Comparison of ENCODE assay signal across 8 cellular contexts in genomic region chr20:62065669-62066338, GRCh38. TPM values are rescaled to one million over a fixed set of nuclear protein-coding genes. Genes with fewer than 3 reads are reported as not detected.
DNase-seq lines count a peak whose midpoint lies in the region; ATAC-seq and TF ChIP-seq lines count a peak whose summit lies in the region.

Gene TAF4, minus strand, starts transcription at chr20:62065881. Its CDS starts 71 bp downstream, at chr20:62065810.

- intact Hi-C loops in activated T-helper 1 cell treated with anti-CD3 and anti-CD28 coated beads, Interleukin-12 subunit alpha, Interleukin-12 subunit beta, Interleukin-2, Interleukin-4 antibody, amounts not matched to agents 30 ng/mL and 10 ng/mL and 1 ng/mL, durations not matched to agents 14 hours and 24 hours and 36 hours (cut with micrococcal nuclease) = loop anchor here (1.0 to 10.0 kb wide), 7 partner anchors 55 to 859 kb away; partner anchors contain the start of genes ADRM1, DIDO1, MRGBP and MTG2

- no peaks in the 10 kb centered on the region for H3K36me3 ChIP-seq in fibroblast of lung (ENCODE audit: control insufficient read depth, insufficient read depth, low read length)

- peak; percentile 89 for DNase-seq in DMS 273 (lab: John Stamatoyannopoulos, UW; ENCODE audit: unreplicated experiment)
- DNase-seq in HuH-7 (ENCODE audit: low spot score) = peak; percentile 94
- DNase-seq in RKO (ENCODE audit: low spot score) = peak; percentile 80
- peak; percentile 80 for DNase-seq in activated T-helper 1 cell treated with anti-CD3 and anti-CD28 coated beads, Interleukin-12 subunit alpha, Interleukin-12 subunit beta, Interleukin-2, Interleukin-4 antibody, amounts not matched to agents 30 ng/mL and 10 ng/mL and 1 ng/mL, durations not matched to agents 14 hours and 24 hours and 36 hours (ENCODE audit: low spot score)
- DNase-seq in fibroblast of lung (ENCODE audit: low read depth in 2 of 2) = peak; percentile 52 to 68
- peak; percentile 67 to 90 (median 82) for DNase-seq in naive thymus-derived CD8-positive, alpha-beta T cell
- peak; percentile 59 to 84 (median 78) for DNase-seq in stimulated activated naive CD4-positive, alpha-beta T cell (lab: John Stamatoyannopoulos, UW)

- H3K4me2 ChIP-seq in fibroblast of lung (ENCODE audit: extremely low read depth, insufficient read depth, low read length) = peak within 1 kb of the TSS; percentile 88

- H3K79me2 ChIP-seq in fibroblast of lung (ENCODE audit: control insufficient read depth, insufficient read depth, low read length) = peaks cover 16% of the 10 kb centered on the region

- H3K27me3 ChIP-seq in fibroblast of lung (ENCODE audit: control insufficient read depth, insufficient read depth, low read length) = no peaks in the 10 kb centered on the region

- peaks cover 5% of the 10 kb centered on the region for H3K36me3 Mint-ChIP-seq in activated T-helper 1 cell treated with anti-CD3 and anti-CD28 coated beads, Interleukin-12 subunit alpha, Interleukin-12 subunit beta, Interleukin-2, Interleukin-4 antibody, amounts not matched to agents 30 ng/mL and 10 ng/mL and 1 ng/mL, durations not matched to agents 14 hours and 24 hours and 36 hours (ENCODE audit: low read depth)
- peaks cover 0 to 5% (median 0%) of the 10 kb centered on the region in 3 donors for H3K36me3 Mint-ChIP-seq in naive thymus-derived CD8-positive, alpha-beta T cell

- H3K9me3 Mint-ChIP-seq in activated T-helper 1 cell treated with anti-CD3 and anti-CD28 coated beads, Interleukin-12 subunit alpha, Interleukin-12 subunit beta, Interleukin-2, Interleukin-4 antibody, amounts not matched to agents 30 ng/mL and 10 ng/mL and 1 ng/mL, durations not matched to agents 14 hours and 24 hours and 36 hours = no peaks in the 10 kb centered on the region
- H3K9me3 Mint-ChIP-seq in naive thymus-derived CD8-positive, alpha-beta T cell = peaks cover 0 to 3% (median 0%) of the 10 kb centered on the region in 9 donors

- peaks cover 6% of the 10 kb centered on the region for H3K27me3 Mint-ChIP-seq in activated T-helper 1 cell treated with anti-CD3 and anti-CD28 coated beads, Interleukin-12 subunit alpha, Interleukin-12 subunit beta, Interleukin-2, Interleukin-4 antibody, amounts not matched to agents 30 ng/mL and 10 ng/mL and 1 ng/mL, durations not matched to agents 14 hours and 24 hours and 36 hours (ENCODE audit: insufficient read depth)
- no peaks in the 10 kb centered on the region for H3K27me3 Mint-ChIP-seq in naive thymus-derived CD8-positive, alpha-beta T cell

- no peaks in the 10 kb centered on the region for H3K9me3 ChIP-seq in fibroblast of lung (ENCODE audit: control insufficient read depth, insufficient read depth, low read depth, low read length)

- peaks cover 42% of the 10 kb centered on the region for H3K4me1 Mint-ChIP-seq in activated T-helper 1 cell treated with anti-CD3 and anti-CD28 coated beads, Interleukin-12 subunit alpha, Interleukin-12 subunit beta, Interleukin-2, Interleukin-4 antibody, amounts not matched to agents 30 ng/mL and 10 ng/mL and 1 ng/mL, durations not matched to agents 14 hours and 24 hours and 36 hours (ENCODE audit: low read depth)
- peaks cover 26 to 56% (median 52%) of the 10 kb centered on the region in 4 donors for H3K4me1 Mint-ChIP-seq in naive thymus-derived CD8-positive, alpha-beta T cell

- no peak for TF ChIP-seq CTCF in fibroblast of lung (conservative IDR thresholded peaks at IDR 0.05 in 1 of 2, IDR thresholded peaks at IDR 0.05 in 1 of 2; ENCODE audit: low read depth in 1 of 2, low read length in 2 of 2)

- H2AFZ ChIP-seq in fibroblast of lung (ENCODE audit: low read length) = peak within 1 kb of the TSS; percentile 80

- peak; percentile 56 for ATAC-seq in GM21447 (IDR thresholded peaks at IDR 0.05; ENCODE audit: unreplicated experiment)
- peak; percentile 73 to 75 for ATAC-seq in naive thymus-derived CD8-positive, alpha-beta T cell

- peak within 1 kb of the TSS; percentile 84 for H3K27ac Mint-ChIP-seq in activated T-helper 1 cell treated with anti-CD3 and anti-CD28 coated beads, Interleukin-12 subunit alpha, Interleukin-12 subunit beta, Interleukin-2, Interleukin-4 antibody, amounts not matched to agents 30 ng/mL and 10 ng/mL and 1 ng/mL, durations not matched to agents 14 hours and 24 hours and 36 hours
- H3K27ac Mint-ChIP-seq in naive thymus-derived CD8-positive, alpha-beta T cell = peak within 1 kb of the TSS; percentile 91 to 97 (median 96)

- H3K4me1 ChIP-seq in fibroblast of lung (ENCODE audit: control insufficient read depth, extremely low read depth, insufficient read depth, low read length) = peaks cover 15% of the 10 kb centered on the region

- peak within 1 kb of the TSS; percentile 79 for H3K9ac ChIP-seq in fibroblast of lung (ENCODE audit: insufficient read depth, low read length)

- POLR2A ChIA-PET in naive thymus-derived CD8-positive, alpha-beta T cell (lab: Charles Lee) = interaction anchor here (0.7 to 5.7 kb wide), 19 partner anchors 31 to 321 kb away, joined by 3 to 158 read pairs (median 9); partner anchors contain the start of genes LSM14B, MTG2, PSMA7 and RPS21

- H3K27ac ChIP-seq in fibroblast of lung (ENCODE audit: insufficient read depth, low read length) = peak within 1 kb of the TSS; percentile 50

- H3K4me3 Mint-ChIP-seq in activated T-helper 1 cell treated with anti-CD3 and anti-CD28 coated beads, Interleukin-12 subunit alpha, Interleukin-12 subunit beta, Interleukin-2, Interleukin-4 antibody, amounts not matched to agents 30 ng/mL and 10 ng/mL and 1 ng/mL, durations not matched to agents 14 hours and 24 hours and 36 hours = peak within 1 kb of the TSS; percentile 84
- peak within 1 kb of the TSS; percentile 86 to 94 (median 91) for H3K4me3 Mint-ChIP-seq in naive thymus-derived CD8-positive, alpha-beta T cell

- no peaks in the 10 kb centered on the region for H4K20me1 ChIP-seq in fibroblast of lung (ENCODE audit: control insufficient read depth, extremely low read depth, insufficient read depth, low read length)

- H3K4me3 ChIP-seq in fibroblast of lung (replicated peaks in 1 of 4; ENCODE audit: control extremely low read depth in 1 of 4, insufficient read depth in 1 of 4, low read depth in 3 of 4, low read length in 4 of 4) = peak within 1 kb of the TSS; percentile 56 to 71 (median 64)

RNA-seq across cellular contexts. Expression of gene TAF4, which starts in this region (rescaled TPM):
- 26.3 and 28.3 TPM in 2 replicates for total RNA-seq in activated T-helper 1 cell treated with anti-CD3 and anti-CD28 coated beads, Interleukin-12 subunit alpha, Interleukin-12 subunit beta, Interleukin-2, Interleukin-4 antibody, amounts not matched to agents 30 ng/mL and 10 ng/mL and 1 ng/mL, durations not matched to agents 14 hours and 24 hours and 36 hours
- total RNA-seq in fibroblast of lung = 2.8 and 3.0 TPM in 2 replicates
- polyA plus RNA-seq in fibroblast of lung = 2.6 and 4.2 TPM in 2 replicates
- 4.3 and 7.5 TPM in 2 replicates for polyA plus RNA-seq in fibroblast of lung (2012)
- 2.0 and 8.6 TPM in 2 replicates for polyA minus RNA-seq in fibroblast of lung (ENCODE audit: low replicate concordance)
- total RNA-seq in naive thymus-derived CD8-positive, alpha-beta T cell = 10 to 100 TPM; 39.0 to 41.5 TPM
- polyA plus RNA-seq in naive thymus-derived CD8-positive, alpha-beta T cell = 1 to 10 TPM in 2 of 3 donors, under 1 TPM in 1; 0.31 to 1.6 (median 1.4) TPM

Comparison
In these comparisons a context has a peak if more than half of its experiments do, and no peak if none do; other contexts are left out.
1. Peak in every context shown above with its lines: DNase-seq, ATAC-seq, H3K4me3 ChIP-seq and H3K27ac ChIP-seq.